In the genomic region with DNA sequence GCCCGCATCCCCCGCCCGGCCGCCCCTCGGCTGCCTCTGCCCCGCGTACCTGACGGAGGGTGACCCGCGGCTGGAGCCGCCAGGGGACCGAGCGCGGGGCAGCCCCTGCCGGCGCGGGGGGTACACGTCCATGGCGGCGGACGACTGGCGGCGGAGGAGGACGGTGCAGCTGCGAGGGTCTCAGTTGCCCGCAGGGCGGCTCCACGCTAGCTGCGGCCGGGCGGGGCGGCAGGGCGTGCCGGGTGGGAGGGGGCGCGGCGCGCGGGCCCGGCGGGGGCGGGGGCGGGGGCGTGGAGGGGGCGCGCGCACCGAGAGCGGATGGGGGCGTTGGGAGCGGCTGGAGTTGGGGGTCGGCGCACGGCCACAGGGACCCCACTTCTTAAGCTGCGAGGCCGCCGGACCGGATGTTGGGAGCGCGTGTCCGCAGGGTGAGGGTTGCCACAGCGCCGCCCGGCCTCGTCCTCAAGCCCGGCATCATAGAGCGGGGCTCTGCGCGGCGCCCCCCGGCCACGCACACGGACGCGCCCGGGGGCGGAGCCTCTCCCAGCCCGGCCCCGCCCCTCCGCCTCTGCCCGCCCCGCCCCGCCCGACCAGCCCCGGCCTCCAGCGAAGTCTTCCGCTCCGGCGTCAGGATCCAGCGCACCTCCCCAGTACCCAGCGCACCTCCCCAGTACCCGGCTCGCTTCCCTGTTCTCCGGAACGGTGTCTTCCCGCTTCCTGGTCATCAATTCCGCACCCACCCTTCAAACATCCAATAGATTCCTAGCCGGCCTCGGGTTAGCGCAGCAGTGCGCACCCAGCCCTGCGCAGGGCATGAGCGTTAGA, we compare ENCODE assay signal across 8 cellular contexts. TPM values are rescaled to one million over a fixed set of nuclear protein-coding genes. Genes with fewer than 3 reads are reported as not detected.
DNase-seq lines count a peak whose midpoint lies in the region; ATAC-seq, FAIRE-seq and TF ChIP-seq lines count a peak whose summit lies in the region.

A gene (minus strand): TSS at position 244 of the 825 bp plus-strand sequence. CDS start 112 bp downstream, at position 132.

- ATAC-seq in HG02852 (IDR thresholded peaks at IDR 0.05; ENCODE audit: unreplicated experiment) = peak; percentile 53
- ATAC-seq in HepG2 = peak; percentile 79
- no peak for ATAC-seq in HG03097 (IDR thresholded peaks at IDR 0.05; ENCODE audit: low FRiP score, unreplicated experiment)

- TF ChIP-seq CTCF in HepG2 (CRISPR knock-in tag; IDR thresholded peaks at IDR 0.05) = peak; percentile 57

- H3K9me3 ChIP-seq in HepG2 (ENCODE audit: low read length) = no peaks in the 10 kb centered on the region

- CTCF ChIA-PET in HepG2 (lab: Yijun Ruan, JAX; ENCODE audit: low intra/inter-chr PET ratio, low total read pairs) = no interaction called here

- H3K27me3 ChIP-seq in HepG2 (ENCODE audit: control insufficient read depth in 1 of 2, insufficient read depth in 2 of 2, low read length in 2 of 2) = peaks cover 0 to 5% of the 10 kb centered on the region in 2 experiments; a peak in 1 of 5 replicates

- H4K20me1 ChIP-seq in HepG2 (ENCODE audit: insufficient read depth, low read length) = peaks cover 15% of the 10 kb centered on the region

- intact Hi-C loops in HepG2 (cut with micrococcal nuclease; ENCODE audit: unreplicated experiment) = loop anchor here (2.0 to 10.0 kb wide), 2 partner anchors 63 to 137 kb away; a partner anchor contains a TSS

- peaks cover 42% of the 10 kb centered on the region for H3K4me1 ChIP-seq in HepG2 (ENCODE audit: insufficient read depth, low read length)

- H3K79me2 ChIP-seq in HepG2 (ENCODE audit: insufficient read depth, low read length) = peaks cover 42% of the 10 kb centered on the region

- BruUV-seq in HepG2 (replicated peaks; lab: Mats Ljungman, UMichigan) = no TSS peak

- H3K27ac ChIP-seq in HepG2 (ENCODE audit: extremely low read length, insufficient read depth, low read length) = peak within 1 kb of the TSS; percentile 67

- peak within 1 kb of the TSS; percentile 68 to 98 (median 90) for H3K4me3 ChIP-seq in HepG2 (replicated peaks in 1 of 3; ENCODE audit: insufficient read depth in 1 of 3, low read depth in 2 of 3, low read length in 3 of 3)

- H3K4me2 ChIP-seq in HepG2 (ENCODE audit: low read depth, low read length) = peak within 1 kb of the TSS; percentile 98

- no peaks in the 10 kb centered on the region for H3K36me3 ChIP-seq in HepG2 (replicated peaks in 1 of 2; ENCODE audit: control insufficient read depth in 1 of 2, insufficient read depth in 2 of 2, low read length in 2 of 2)

- H2AFZ ChIP-seq in HepG2 (ENCODE audit: low read length) = peak within 1 kb of the TSS; percentile 92

- POLR2A ChIA-PET in HepG2 (lab: Yijun Ruan, JAX) = interaction anchor here (0.9 to 3.6 kb wide), 13 partner anchors 8 to 374 kb away, joined by 3 to 34 read pairs (median 3); a partner anchor contains a TSS

- in situ Hi-C loops in HepG2 (cut with HindIII; ENCODE audit: extremely low pct_ligation_motif_present, low pct_unique_long_range_greater_than_20kb) = no loop called here

- H3K9ac ChIP-seq in HepG2 (ENCODE audit: insufficient read depth, low read depth, low read length) = peak within 1 kb of the TSS; percentile 85

- DNase-seq in GF-D8 (lab: John Stamatoyannopoulos, UW) = peak; percentile 17
- DNase-seq in NCI-H226 = peak; percentile 50
- DNase-seq in activated CD4-positive, alpha-beta T cell treated with anti-CD3 and anti-CD28 coated beads, Interleukin-2, amount 50 U/mL, for 24 hours (ENCODE audit: low read depth in 1 of 2, low spot score in 1 of 2) = peak; percentile 42 to 44
- DNase-seq in dermis blood vessel endothelial cell = peak; percentile 83
- peak; percentile 81 for DNase-seq in HepG2 (ENCODE audit: low spot score)
- DNase-seq in stimulated activated CD4-positive, alpha-beta T cell treated with anti-CD3 and anti-CD28 coated beads, Interleukin-2, amount 100 ng/mL, for 4 hours (ENCODE audit: low read depth) = peak; percentile 48

- 0 out of 4 replicates have a peak, but pooled peaks have one; percentile 5 to 40 for TF ChIP-seq EP300 in HepG2 (IDR thresholded peaks at IDR 0.05; ENCODE audit: low read depth in 2 of 2, low read length in 2 of 2)
- no peak for TF ChIP-seq EP300 in HepG2 (CRISPR knock-in tag; IDR thresholded peaks at IDR 0.05; ENCODE audit: borderline replicate concordance)

- no peak for FAIRE-seq in HepG2 (lab: Jason Lieb, UNC)

- under 1% methylated on average over 37 of the region's 103 CpGs for WGBS in HepG2 (ENCODE audit: low lambda C conversion rate)

- TF ChIP-seq POLR2A in HepG2 (IDR thresholded peaks at IDR 0.05; ENCODE audit: insufficient read depth in 1 of 2, low read depth in 2 of 2, low read length in 2 of 2) = peak; percentile 66 to 81

- peak; percentile 83 for TF ChIP-seq RAD21 in HepG2 (CRISPR knock-in tag; IDR thresholded peaks at IDR 0.05)

TF ChIP-seq in HepG2, 621 proteins besides CTCF, POLR2A, EP300 and RAD21 (continues in another document):
- TF ChIP-seq CEBPG (CRISPR knock-in tag; IDR thresholded peaks at IDR 0.05) = no peak
- no peak for TF ChIP-seq ISL2 (CRISPR knock-in tag; IDR thresholded peaks at IDR 0.05)
- TF ChIP-seq, protein P1, sequence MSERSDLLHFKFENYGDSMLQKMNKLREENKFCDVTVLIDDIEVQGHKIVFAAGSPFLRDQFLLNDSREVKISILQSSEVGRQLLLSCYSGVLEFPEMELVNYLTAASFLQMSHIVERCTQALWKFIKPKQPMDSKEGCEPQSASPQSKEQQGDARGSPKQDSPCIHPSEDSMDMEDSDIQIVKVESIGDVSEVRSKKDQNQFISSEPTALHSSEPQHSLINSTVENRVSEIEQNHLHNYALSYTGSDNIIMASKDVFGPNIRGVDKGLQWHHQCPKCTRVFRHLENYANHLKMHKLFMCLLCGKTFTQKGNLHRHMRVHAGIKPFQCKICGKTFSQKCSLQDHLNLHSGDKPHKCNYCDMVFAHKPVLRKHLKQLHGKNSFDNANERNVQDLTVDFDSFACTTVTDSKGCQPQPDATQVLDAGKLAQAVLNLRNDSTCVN (CRISPR knock-in tag; IDR thresholded peaks at IDR 0.05; ENCODE audit: borderline replicate concordance) = no peak
- TF ChIP-seq SRSF1 (optimal IDR thresholded peaks at IDR 0.05; ENCODE audit: low read depth, low read length) = no peak
- no peak for TF ChIP-seq ZNF670 (CRISPR knock-in tag; IDR thresholded peaks at IDR 0.05; ENCODE audit: borderline replicate concordance)
- no peak; the same call in 1 of the 2 replicates for TF ChIP-seq HNRNPUL1 (IDR thresholded peaks at IDR 0.05; ENCODE audit: low read depth, low read length)
- TF ChIP-seq U2AF1 (optimal IDR thresholded peaks at IDR 0.05; ENCODE audit: low read depth, low read length) = no peak
- peak; percentile 7; the same call in 1 of the 2 replicates for TF ChIP-seq ZNF12 (CRISPR knock-in tag; IDR thresholded peaks at IDR 0.05)
- TF ChIP-seq ZNF563 (CRISPR knock-in tag; IDR thresholded peaks at IDR 0.05) = peak; percentile 90
- TF ChIP-seq BCL6 (CRISPR knock-in tag; IDR thresholded peaks at IDR 0.05) = 0 out of 2 replicates have a peak, but pooled peaks have one; percentile 19

RNA-seq across cellular contexts. Expression of the gene that starts here (rescaled TPM):
- total RNA-seq in dermis blood vessel endothelial cell (19.2 and 21.9 TPM in 2 replicates), HepG2 (2016; rRNA removed; fragmentation: Illumina TruSeq; extraction: Trizol) (10.5 and 11.7 TPM in 2 replicates)
- 3.4 and 3.7 TPM in 2 replicates for total RNA-seq in HepG2 (2016; cell fraction: cytosol; rRNA removed; fragmentation: Illumina TruSeq; extraction: Trizol; ENCODE audit: low read depth)
- 9.8 and 10.6 TPM in 2 replicates for total RNA-seq in HepG2 (2016; cell fraction: insoluble cytoplasmic fraction; rRNA removed; fragmentation: Illumina TruSeq; extraction: Trizol)
- total RNA-seq in HepG2 (2016; cell fraction: membrane; rRNA removed; fragmentation: Illumina TruSeq; extraction: Trizol) = 4.5 and 5.3 TPM in 2 replicates
- total RNA-seq in HepG2 (2016; cell fraction: nucleus; rRNA removed; fragmentation: Illumina TruSeq; extraction: Trizol) = 14.3 and 16.7 TPM in 2 replicates
- 14.9 and 16.6 TPM in 2 replicates for polyA plus RNA-seq in HepG2 (2011; rRNA removed)
- 8.5 and 11.1 TPM in 2 replicates for polyA plus RNA-seq in HepG2 (2011; cell fraction: cytosol; rRNA removed)
- polyA plus RNA-seq in HepG2 (2011; cell fraction: nucleus; rRNA removed) = 31.2 and 31.3 TPM in 2 replicates
- polyA plus RNA-seq in HepG2 (2012) = 12.6 and 13.0 TPM in 2 replicates
- polyA plus RNA-seq in HepG2 (2016; cell fraction: cytosol; fragmentation: Illumina TruSeq; extraction: Trizol; ENCODE audit: low read depth) = 0.98 and 1.1 TPM in 2 replicates
- 6.4 and 6.6 TPM in 2 replicates for polyA plus RNA-seq in HepG2 (2016; cell fraction: insoluble cytoplasmic fraction; fragmentation: Illumina TruSeq; extraction: Trizol; ENCODE audit: low read depth)
- 1.7 and 1.8 TPM in 2 replicates for polyA plus RNA-seq in HepG2 (2016; cell fraction: membrane; fragmentation: Illumina TruSeq; extraction: Trizol; ENCODE audit: low read depth)
- 20.6 and 23.6 TPM in 2 replicates for polyA plus RNA-seq in HepG2 (2016; cell fraction: nucleus; fragmentation: Illumina TruSeq; extraction: Trizol; ENCODE audit: insufficient read depth, low read depth)
- 0.02 and 24.0 TPM in 2 replicates for polyA minus RNA-seq in HepG2 (2011; rRNA and poly(A)+ RNA removed; ENCODE audit: low replicate concordance)
- polyA minus RNA-seq in HepG2 (2011; cell fraction: cytosol; rRNA and poly(A)+ RNA removed) = 11.3 and 14.0 TPM in 2 replicates
- polyA minus RNA-seq in HepG2 (2011; cell fraction: nucleus; rRNA and poly(A)+ RNA removed) = 30.6 and 35.8 TPM in 2 replicates

Comparison
In these comparisons a context has a peak if more than half of its experiments do, and no peak if none do; other contexts are left out.
1. DNase-seq: peak in every context shown above with its lines; median percentile 83 in dermis blood vessel endothelial cell; 81 in HepG2; 50 in NCI-H226; 48 in stimulated activated CD4-positive, alpha-beta T cell treated with anti-CD3 and anti-CD28 coated beads, Interleukin-2, amount 100 ng/mL, for 4 hours; 43 in activated CD4-positive, alpha-beta T cell treated with anti-CD3 and anti-CD28 coated beads, Interleukin-2, amount 50 U/mL, for 24 hours; 17 in GF-D8.